In genomic region chr2:11778923-11779757, GRCh38 we compare ENCODE assay signal across 8 cellular contexts. TPM values are rescaled to one million over a fixed set of nuclear protein-coding genes. Genes with fewer than 3 reads are reported as not detected.
DNase-seq lines count a peak whose midpoint lies in the region; ATAC-seq lines count a peak whose summit lies in the region.

No MANE protein-coding gene starts in this region.

- H3K4me1 Mint-ChIP-seq in activated CD4-positive, alpha-beta memory T cell treated with anti-CD3 and anti-CD28 coated beads, Interleukin-2, amount 10 ng/mL, durations not matched to agents 7 days and 5 days: peaks cover 44% of the 10 kb centered on the region

- no peak overlapping the region for H2AFZ ChIP-seq in mesenchymal stem cell (ENCODE audit: low read depth, low read length)

- no peak overlapping the region for H2BK5ac ChIP-seq in mesenchymal stem cell (ENCODE audit: low read depth, low read length, poor library complexity, severe bottlenecking)

- POLR2A ChIA-PET in activated CD4-positive, alpha-beta memory T cell treated with anti-CD3 and anti-CD28 coated beads, Interleukin-2, amount 10 ng/mL, durations not matched to agents 7 days and 5 days (lab: Charles Lee): interaction anchor here (0.7 to 4.4 kb wide), 9 partner anchors 25 to 95 kb away, joined by 3 to 22 read pairs (median 4); partner anchors contain the start of gene LPIN1

- CTCF ChIA-PET in activated CD4-positive, alpha-beta memory T cell treated with anti-CD3 and anti-CD28 coated beads, Interleukin-2, amount 10 ng/mL, durations not matched to agents 7 days and 5 days (lab: Charles Lee): interaction anchor here (0.6 to 10.8 kb wide), 33 partner anchors 9 to 1228 kb away, joined by 3 to 327 read pairs (median 4); partner anchors contain the start of genes LPIN1 and TRIB2

- H3K36me3 ChIP-seq in BLaER1 (peaks cover 81% of the 10 kb centered on the region), mesenchymal stem cell (ENCODE audit: control insufficient read depth in 1 of 2, insufficient read depth in 2 of 2, low read depth in 1 of 2, low read length in 2 of 2) (peaks cover 20 to 88% of the 10 kb centered on the region in 2 experiments)

- H3K4me1 ChIP-seq in BLaER1 (peaks cover 36% of the 10 kb centered on the region), mesenchymal stem cell (ENCODE audit: control insufficient read depth, insufficient read depth, low read depth, low read length) (peaks cover 2% of the 10 kb centered on the region)

- WGBS in mesenchymal stem cell: 20% methylated on average over 18 of the region's 23 CpGs

- no peak overlapping the region for H3K14ac ChIP-seq in mesenchymal stem cell (ENCODE audit: low read length in 2 of 2)

- no peak overlapping the region for H4K91ac ChIP-seq in mesenchymal stem cell (ENCODE audit: low read length)

- no peak overlapping the region for H2BK120ac ChIP-seq in mesenchymal stem cell (ENCODE audit: low read depth, low read length)

- H4K20me1 ChIP-seq in BLaER1: peaks cover 10% of the 10 kb centered on the region; the same call in 1 of the 2 replicates

- H3K9me3 ChIP-seq in BLaER1 (no peaks in the 10 kb centered on the region), mesenchymal stem cell (ENCODE audit: control insufficient read depth, low read length) (no peaks in the 10 kb centered on the region)

- H3K4me2 ChIP-seq in BLaER1 (peak overlapping the region; percentile 73), mesenchymal stem cell (ENCODE audit: low read length, poor library complexity, severe bottlenecking) (peak overlapping the region; percentile 48)

- H3K4me3 Mint-ChIP-seq in activated CD4-positive, alpha-beta memory T cell treated with anti-CD3 and anti-CD28 coated beads, Interleukin-2, amount 10 ng/mL, durations not matched to agents 7 days and 5 days: peak overlapping the region; percentile 34

- H2AK5ac ChIP-seq in mesenchymal stem cell (ENCODE audit: low read length, severe bottlenecking): no peak overlapping the region

- no peaks in the 10 kb centered on the region for H3K9me3 Mint-ChIP-seq in activated CD4-positive, alpha-beta memory T cell treated with anti-CD3 and anti-CD28 coated beads, Interleukin-2, amount 10 ng/mL, durations not matched to agents 7 days and 5 days

- peaks cover 7% of the 10 kb centered on the region for H3K79me1 ChIP-seq in mesenchymal stem cell (replicated peaks; ENCODE audit: low read length, poor library complexity, severe bottlenecking)

- H3K27ac Mint-ChIP-seq in activated CD4-positive, alpha-beta memory T cell treated with anti-CD3 and anti-CD28 coated beads, Interleukin-2, amount 10 ng/mL, durations not matched to agents 7 days and 5 days: peak overlapping the region; percentile 67

- no peak overlapping the region for H2BK12ac ChIP-seq in mesenchymal stem cell (ENCODE audit: low read length in 2 of 2)

- no peaks in the 10 kb centered on the region for H3K27me3 Mint-ChIP-seq in activated CD4-positive, alpha-beta memory T cell treated with anti-CD3 and anti-CD28 coated beads, Interleukin-2, amount 10 ng/mL, durations not matched to agents 7 days and 5 days

- H3K27ac ChIP-seq in BLaER1 (no peak overlapping the region), mesenchymal stem cell (ENCODE audit: low read length, poor library complexity, severe bottlenecking) (no peak overlapping the region)

- H3K4me3 ChIP-seq in BLaER1 (no peak overlapping the region), mesenchymal stem cell (ENCODE audit: insufficient read depth in 1 of 2, low read depth in 1 of 2, low read length in 2 of 2) (no peak overlapping the region)

- no peak overlapping the region for H3K18ac ChIP-seq in mesenchymal stem cell (ENCODE audit: low read depth in 1 of 2, low read length in 2 of 2)

- H3K9ac ChIP-seq in BLaER1 (no peak overlapping the region), mesenchymal stem cell (ENCODE audit: low read length) (peak overlapping the region; percentile 64)

- H3K27me3 ChIP-seq in BLaER1 (no peaks in the 10 kb centered on the region), mesenchymal stem cell (ENCODE audit: control insufficient read depth in 1 of 2, insufficient read depth in 1 of 2, low read length in 2 of 2) (no peaks in the 10 kb centered on the region)

- ATAC-seq in GM19023 (IDR thresholded peaks at IDR 0.05; ENCODE audit: unreplicated experiment) (peak; percentile 97), HG03159 (IDR thresholded peaks at IDR 0.05; ENCODE audit: unreplicated experiment) (peak; percentile 92)

- H4K8ac ChIP-seq in mesenchymal stem cell (ENCODE audit: low read length): no peak overlapping the region

- H3K4ac ChIP-seq in mesenchymal stem cell (ENCODE audit: low read depth in 1 of 2, low read length in 2 of 2): no peak overlapping the region

- DNase-seq in NCI-H510A (lab: John Stamatoyannopoulos, UW) (peak; percentile 37), ecto neural progenitor cell (ENCODE audit: low spot score) (peak; percentile 84), mesenchymal stem cell (peak; percentile 68)
- DNase-seq in activated CD4-positive, alpha-beta memory T cell treated with anti-CD3 and anti-CD28 coated beads, Interleukin-2, amount 10 ng/mL, durations not matched to agents 7 days and 5 days: peak; percentile 85
- peak; percentile 71 to 73 for DNase-seq in stimulated activated CD8-positive, alpha-beta memory T cell treated with anti-CD3 and anti-CD28 coated beads, Interleukin-15, amount 100 ng/mL, for 48 hours (ENCODE audit: low read depth in 2 of 2)

- H3K23ac ChIP-seq in mesenchymal stem cell (ENCODE audit: low read length in 2 of 2): no peak overlapping the region

- H2BK15ac ChIP-seq in mesenchymal stem cell (ENCODE audit: low read depth, poor library complexity, severe bottlenecking): no peak overlapping the region

- peaks cover 74% of the 10 kb centered on the region for H3K36me3 Mint-ChIP-seq in activated CD4-positive, alpha-beta memory T cell treated with anti-CD3 and anti-CD28 coated beads, Interleukin-2, amount 10 ng/mL, durations not matched to agents 7 days and 5 days (ENCODE audit: low read depth)

RNA-seq across cellular contexts. Expression of gene LPIN1, which starts 32.7 kb away (rescaled TPM):
- 10 to 100 TPM; 54.0 to 57.8 TPM for total RNA-seq in activated CD4-positive, alpha-beta memory T cell treated with anti-CD3 and anti-CD28 coated beads, Interleukin-2, amount 10 ng/mL, durations not matched to agents 7 days and 5 days
- 42.3 TPM for polyA plus RNA-seq in mesenchymal stem cell (2013, experiment 1 of 2)
- 40.8 TPM for polyA plus RNA-seq in mesenchymal stem cell (2013, experiment 2 of 2)
